21 cellular contexts compared by ENCODE assay signal in the genomic region with DNA sequence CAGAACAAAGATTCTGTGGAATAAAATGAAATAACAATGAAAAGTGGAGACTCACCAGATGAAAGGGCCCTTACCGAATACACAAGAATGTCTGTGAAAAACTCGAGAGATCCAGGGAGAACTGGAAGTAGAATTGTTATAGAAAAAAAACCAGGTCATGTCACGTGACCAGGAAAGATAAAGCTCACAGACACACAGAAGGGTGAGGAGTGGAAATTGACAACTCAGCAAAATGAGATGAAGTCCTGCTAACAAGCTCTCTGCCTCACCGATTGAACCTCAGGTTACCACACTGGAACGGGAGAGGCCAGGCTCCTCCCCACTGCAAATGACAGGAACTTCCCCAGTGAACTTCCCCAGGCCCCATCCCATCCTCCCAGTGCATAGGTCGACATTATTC.
"Had no signal": no experiment of that assay in that cellular context is flagged by ENCODE, and none has a peak within 500 bp of the region (broad histone marks: within the 10 kb centered on the region; RNA-seq: fewer than 3 reads in every experiment).

No MANE protein-coding gene starts in this region.

- H3K4me1 ChIP-seq: foreskin keratinocyte, prostate gland, right atrium auricular region, upper lobe of left lung had no signal

- H3K4me3 ChIP-seq: lung, prostate gland, right atrium auricular region, thoracic aorta, upper lobe of left lung had no signal

- H3K36me3 ChIP-seq: prostate gland, right atrium auricular region, thoracic aorta, upper lobe of left lung had no signal

- H3K27me3 Mint-ChIP-seq: activated T-helper 17 cell treated with anti-CD3 and anti-CD28 coated beads, Interleukin-2, amount 50 U/mL, for 72 hours; central memory CD8-positive, alpha-beta T cell; naive thymus-derived CD4-positive, alpha-beta T cell had no signal

- H3K27me3 ChIP-seq: foreskin keratinocyte, right atrium auricular region, upper lobe of left lung had no signal

- H3K4me1 Mint-ChIP-seq: activated T-helper 17 cell treated with anti-CD3 and anti-CD28 coated beads, Interleukin-2, amount 50 U/mL, for 72 hours; central memory CD8-positive, alpha-beta T cell; immature natural killer cell; naive thymus-derived CD4-positive, alpha-beta T cell; neural crest cell had no signal

- H3K27ac ChIP-seq: foreskin keratinocyte, prostate gland, right atrium auricular region, thoracic aorta, upper lobe of left lung had no signal

- H3K36me3 Mint-ChIP-seq: activated naive CD4-positive, alpha-beta T cell treated with anti-CD3 and anti-CD28 coated beads, Interleukin-2, amount 50 U/mL, for 72 hours; immature natural killer cell; naive thymus-derived CD4-positive, alpha-beta T cell had no signal

- ATAC-seq: activated CD8-positive, alpha-beta T cell treated with anti-CD3 and anti-CD28 coated beads, Interleukin-2, amount 10 ng/mL, durations not matched to agents 7 days and 5 days; activated naive CD4-positive, alpha-beta T cell treated with anti-CD3 and anti-CD28 coated beads, Interleukin-2, amount 50 U/mL, for 72 hours; activated T-helper 17 cell treated with anti-CD3 and anti-CD28 coated beads, Interleukin-2, amount 50 U/mL, for 72 hours; foreskin keratinocyte; left lobe of liver; naive thymus-derived CD4-positive, alpha-beta T cell had no signal

- H3K9me3 Mint-ChIP-seq: neural crest cell had no signal

- H3K27ac Mint-ChIP-seq: activated CD8-positive, alpha-beta T cell treated with anti-CD3 and anti-CD28 coated beads, Interleukin-2, amount 10 ng/mL, durations not matched to agents 7 days and 5 days; activated naive CD4-positive, alpha-beta T cell treated with anti-CD3 and anti-CD28 coated beads, Interleukin-2, amount 50 U/mL, for 72 hours; activated T-helper 17 cell treated with anti-CD3 and anti-CD28 coated beads, Interleukin-2, amount 50 U/mL, for 72 hours; immature natural killer cell; naive thymus-derived CD4-positive, alpha-beta T cell had no signal

- FAIRE-seq: astrocyte, colon had no signal

- H3K9me3 ChIP-seq: prostate gland, right atrium auricular region, thoracic aorta, upper lobe of left lung had no signal

- H3K4me3 Mint-ChIP-seq: activated CD8-positive, alpha-beta T cell treated with anti-CD3 and anti-CD28 coated beads, Interleukin-2, amount 10 ng/mL, durations not matched to agents 7 days and 5 days; activated T-helper 17 cell treated with anti-CD3 and anti-CD28 coated beads, Interleukin-2, amount 50 U/mL, for 72 hours; central memory CD8-positive, alpha-beta T cell; immature natural killer cell; naive thymus-derived CD4-positive, alpha-beta T cell; neural crest cell had no signal

- DNase-seq: activated CD4-positive, alpha-beta T cell treated with anti-CD3 and anti-CD28 coated beads for 1 hour; activated CD4-positive, alpha-beta T cell treated with anti-CD3 and anti-CD28 coated beads, Interleukin-2, amount 50 U/mL, for 1 hour; activated CD8-positive, alpha-beta T cell treated with anti-CD3 and anti-CD28 coated beads, Interleukin-2, amount 10 ng/mL, durations not matched to agents 7 days and 5 days; effector memory CD4-positive, alpha-beta T cell; foreskin keratinocyte; immature natural killer cell; naive thymus-derived CD4-positive, alpha-beta T cell; stimulated activated CD4-positive, alpha-beta T cell treated with anti-CD3 and anti-CD28 coated beads, Interleukin-4, amount 100 ng/mL, for 24 hours; stimulated activated naive CD4-positive, alpha-beta T cell treated with Interleukin-2 at 50 U/mL for 16 hours; upper lobe of left lung had no signal
